In genomic region chr18:11608618-11609017, GRCh38 we compare ENCODE assay signal across 4 cellular contexts. TPM values are rescaled to one million over a fixed set of nuclear protein-coding genes. Genes with fewer than 3 reads are reported as not detected.
"Had no signal": no experiment of that assay in that cellular context is flagged by ENCODE, and none has a peak within 500 bp of the region (broad histone marks: within the 10 kb centered on the region; RNA-seq: fewer than 3 reads in every experiment).

No MANE protein-coding gene starts in this region.

RNA-seq across cellular contexts. Expression of gene SLC35G4, which starts 0.8 kb away (rescaled TPM):
- total RNA-seq: LHCN-M2, M059J, MCF 10A, NCI-H460 had no signal
